27 cellular contexts compared by ENCODE assay signal in genomic region chr12:5262885-5263284, GRCh38.
"Had no signal": no experiment of that assay in that cellular context is flagged by ENCODE, and none has a peak within 500 bp of the region (broad histone marks: within the 10 kb centered on the region; RNA-seq: fewer than 3 reads in every experiment).

No MANE protein-coding gene starts in this region.

- H3K27me3 ChIP-seq: adrenal gland, ascending aorta, stomach, suprapubic skin, tibial artery, upper lobe of right lung had no signal

- H3K27me3 Mint-ChIP-seq: activated CD4-positive, alpha-beta T cell treated with anti-CD3 and anti-CD28 coated beads for 36 hours had no signal

- DNase-seq: activated CD4-positive, alpha-beta T cell treated with anti-CD3 and anti-CD28 coated beads for 36 hours; activated CD4-positive, alpha-beta T cell treated with anti-CD3 and anti-CD28 coated beads, Interleukin-2, amount 50 U/mL, for 4 hours; activated CD4-positive, CD25-positive, alpha-beta regulatory T cell; activated effector memory CD4-positive, alpha-beta T cell treated with Interleukin-2 at 50 U/mL for 16 hours; activated naive CD4-positive, alpha-beta T cell treated with Interleukin-2 at 50 U/mL for 16 hours; adrenal gland; caudate nucleus; cortex of kidney; foreskin keratinocyte; heart right ventricle; left ventricle myocardium superior; mammary epithelial cell; naive thymus-derived CD8-positive, alpha-beta T cell; occipital lobe; psoas muscle; stimulated activated CD4-positive, alpha-beta T cell treated with anti-CD3 and anti-CD28 coated beads, Interleukin-15, amount 100 ng/mL, for 24 hours; stimulated activated CD4-positive, alpha-beta T cell treated with anti-CD3 and anti-CD28 coated beads, Interleukin-2, amount 100 ng/mL, for 24 hours; stimulated activated naive B cell treated with anti-CD40 and anti-IgM and Interleukin-4, amounts not matched to agents 10 μg/mL and 1 μg/mL and 100 μg/mL, for 72 hours; stomach; T-helper 1 cell; tibial artery; upper lobe of right lung had no signal

- H3K27ac ChIP-seq: adrenal gland, ascending aorta, foreskin keratinocyte, heart right ventricle, parathyroid adenoma, psoas muscle, stomach, suprapubic skin, tibial artery, upper lobe of right lung had no signal

- ATAC-seq: activated CD4-positive, alpha-beta T cell treated with anti-CD3 and anti-CD28 coated beads for 36 hours; foreskin keratinocyte; heart right ventricle; left ventricle myocardium superior; naive thymus-derived CD8-positive, alpha-beta T cell; stimulated activated naive B cell treated with anti-CD40 and anti-IgM and Interleukin-4, amounts not matched to agents 10 μg/mL and 1 μg/mL and 100 μg/mL, for 72 hours; upper lobe of right lung had no signal

- H3K27ac Mint-ChIP-seq: activated CD4-positive, alpha-beta T cell treated with anti-CD3 and anti-CD28 coated beads for 36 hours; activated naive CD8-positive, alpha-beta T cell; naive thymus-derived CD8-positive, alpha-beta T cell; stimulated activated naive B cell treated with anti-CD40 and anti-IgM and Interleukin-4, amounts not matched to agents 10 μg/mL and 1 μg/mL and 100 μg/mL, for 72 hours had no signal

- H3K36me3 ChIP-seq: adrenal gland, ascending aorta, heart right ventricle, stomach, suprapubic skin, tibial artery, upper lobe of right lung had no signal

- H3K4me1 Mint-ChIP-seq: activated CD4-positive, alpha-beta T cell treated with anti-CD3 and anti-CD28 coated beads for 36 hours; naive thymus-derived CD8-positive, alpha-beta T cell; neural crest cell; stimulated activated naive B cell treated with anti-CD40 and anti-IgM and Interleukin-4, amounts not matched to agents 10 μg/mL and 1 μg/mL and 100 μg/mL, for 72 hours had no signal

- H2AFZ ChIP-seq: parathyroid adenoma had no signal

- H3K9me3 ChIP-seq: adrenal gland, ascending aorta, heart right ventricle, psoas muscle, stomach, suprapubic skin, tibial artery, upper lobe of right lung had no signal

- H3K4me3 ChIP-seq: adrenal gland, ascending aorta, heart right ventricle, psoas muscle, stomach, suprapubic skin, tibial artery, upper lobe of right lung had no signal

- H3K9ac ChIP-seq: parathyroid adenoma had no signal

- H3K4me3 Mint-ChIP-seq: activated CD4-positive, alpha-beta T cell treated with anti-CD3 and anti-CD28 coated beads for 36 hours; activated naive CD8-positive, alpha-beta T cell; naive thymus-derived CD8-positive, alpha-beta T cell; neural crest cell; stimulated activated naive B cell treated with anti-CD40 and anti-IgM and Interleukin-4, amounts not matched to agents 10 μg/mL and 1 μg/mL and 100 μg/mL, for 72 hours had no signal

- H3K36me3 Mint-ChIP-seq: activated naive CD8-positive, alpha-beta T cell; naive thymus-derived CD8-positive, alpha-beta T cell; stimulated activated naive B cell treated with anti-CD40 and anti-IgM and Interleukin-4, amounts not matched to agents 10 μg/mL and 1 μg/mL and 100 μg/mL, for 72 hours had no signal

- H3K4me1 ChIP-seq: adrenal gland, ascending aorta, foreskin keratinocyte, heart right ventricle, parathyroid adenoma, psoas muscle, stomach had no signal

- H3K79me2 ChIP-seq: parathyroid adenoma had no signal
